ENCODE assay signal across 1 cellular context in genomic region chr12:53513712-53514415, GRCh38.
TF ChIP-seq lines count a peak whose summit lies in the region.

No MANE protein-coding gene starts in this region.

TF ChIP-seq in HepG2, 621 proteins besides CTCF, POLR2A, EP300 and RAD21:
- no peak for TF ChIP-seq MTA1 (CRISPR knock-in tag; IDR thresholded peaks at IDR 0.05; ENCODE audit: borderline replicate concordance)
- no peak for TF ChIP-seq PTBP1 (IDR thresholded peaks at IDR 0.05; ENCODE audit: low read depth, low read length, poor library complexity, severe bottlenecking)
- no peak for TF ChIP-seq ZNF550 (CRISPR knock-in tag; IDR thresholded peaks at IDR 0.05; ENCODE audit: borderline replicate concordance)
- no peak for TF ChIP-seq DMAP1 (CRISPR knock-in tag; IDR thresholded peaks at IDR 0.05)
- no peak for TF ChIP-seq ZNF251 (CRISPR knock-in tag; IDR thresholded peaks at IDR 0.05)
- TF ChIP-seq ARID5B (CRISPR knock-in tag; IDR thresholded peaks at IDR 0.05) = no peak
- TF ChIP-seq MZF1 (CRISPR knock-in tag; IDR thresholded peaks at IDR 0.05; ENCODE audit: borderline replicate concordance) = no peak
- no peak for TF ChIP-seq FOXO1 (CRISPR knock-in tag; IDR thresholded peaks at IDR 0.05)
- no peak for TF ChIP-seq ZNF672 (CRISPR knock-in tag; IDR thresholded peaks at IDR 0.05)
- TF ChIP-seq NFYC (CRISPR knock-in tag; IDR thresholded peaks at IDR 0.05) = no peak
- TF ChIP-seq LBX2 (CRISPR knock-in tag; IDR thresholded peaks at IDR 0.05; ENCODE audit: borderline replicate concordance) = no peak
- no peak for TF ChIP-seq GZF1 (CRISPR knock-in tag; IDR thresholded peaks at IDR 0.05)
- TF ChIP-seq ATM (IDR thresholded peaks at IDR 0.05; ENCODE audit: borderline replicate concordance) = no peak
- no peak for TF ChIP-seq THYN1 (CRISPR knock-in tag; IDR thresholded peaks at IDR 0.05; ENCODE audit: borderline replicate concordance, low read depth)
- TF ChIP-seq GATAD2A (CRISPR knock-in tag; IDR thresholded peaks at IDR 0.05) = no peak
- TF ChIP-seq NFIB (CRISPR knock-in tag; IDR thresholded peaks at IDR 0.05; ENCODE audit: borderline replicate concordance) = no peak
- no peak for TF ChIP-seq RNF219 (CRISPR knock-in tag; IDR thresholded peaks at IDR 0.05)
- TF ChIP-seq ZFP36L1 (CRISPR knock-in tag; IDR thresholded peaks at IDR 0.05) = no peak
